9 cellular contexts compared by ENCODE assay signal in the genomic region with DNA sequence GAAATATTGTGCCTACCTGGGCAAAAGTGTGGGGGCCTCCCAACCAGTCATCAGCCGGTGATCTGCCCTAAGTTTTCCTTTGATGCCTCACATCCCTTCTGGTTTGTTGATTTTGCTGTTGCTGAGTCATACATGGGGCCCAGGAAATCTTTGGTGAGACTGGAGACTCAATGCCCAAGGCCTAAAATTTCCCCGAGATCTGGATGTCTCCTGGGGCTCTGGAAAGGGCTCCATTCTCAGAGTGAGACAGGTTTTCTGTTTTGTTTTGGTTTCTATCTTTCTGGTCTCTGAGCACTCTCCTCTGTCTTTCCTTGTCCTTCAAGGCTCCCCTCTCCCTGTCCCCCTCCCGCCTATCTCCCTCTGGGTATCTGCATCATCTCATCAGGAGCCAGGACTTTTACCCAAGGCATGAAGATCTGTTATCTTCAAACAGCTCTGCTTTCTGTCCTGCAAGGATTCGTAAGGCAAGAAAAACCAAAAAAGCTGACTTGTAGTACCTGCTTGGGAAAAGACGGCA.
DNase-seq lines count a peak whose midpoint lies in the region; ATAC-seq, FAIRE-seq and TF ChIP-seq lines count a peak whose summit lies in the region.
"Had no signal": no experiment of that assay in that cellular context is flagged by ENCODE, and none has a peak within 500 bp of the region (broad histone marks: within the 10 kb centered on the region; RNA-seq: fewer than 3 reads in every experiment).

No MANE protein-coding gene starts in this region.

- H3K4me1 Mint-ChIP-seq in immature natural killer cell: no peaks in the 10 kb centered on the region

- no peaks in the 10 kb centered on the region for H3K36me3 ChIP-seq in K562 (ENCODE audit: control insufficient read depth, insufficient read depth, low read length)
- H3K36me3 ChIP-seq in mesenchymal stem cell (ENCODE audit: control insufficient read depth in 1 of 2, insufficient read depth in 2 of 2, low read depth in 1 of 2, low read length in 2 of 2): no peaks in the 10 kb centered on the region

- H2AFZ ChIP-seq in K562 (ENCODE audit: low read depth, low read length) (no peak overlapping the region), mesenchymal stem cell (ENCODE audit: low read depth, low read length) (no peak overlapping the region)

- no peak overlapping the region for H3K4me3 Mint-ChIP-seq in immature natural killer cell

- POLR2A ChIA-PET in K562 (lab: Yijun Ruan, JAX): interaction anchor here (0.5 to 0.7 kb wide), 2 partner anchors 28 to 376 kb away, joined by 3 read pairs; no protein-coding TSS in a partner anchor

- H3K27ac Mint-ChIP-seq in immature natural killer cell: no peak overlapping the region

- no peak overlapping the region for H2AK5ac ChIP-seq in mesenchymal stem cell (ENCODE audit: low read length, severe bottlenecking)

- H2BK15ac ChIP-seq in mesenchymal stem cell (ENCODE audit: low read depth, poor library complexity, severe bottlenecking): no peak overlapping the region

- WGBS in K562 (ENCODE audit: insufficient coverage, low coverage, missing lambda C conversion rate): 11% methylated on average over 5 of the region's 5 CpGs
- WGBS in mesenchymal stem cell: 21% methylated on average over 4 of the region's 5 CpGs

- no peak for TF ChIP-seq RAD21 in K562 (CRISPR knock-in tag; conservative IDR thresholded peaks at IDR 0.05 in 1 of 2, IDR thresholded peaks at IDR 0.05 in 1 of 2)

- CTCF ChIA-PET in K562 (lab: Yijun Ruan, JAX; ENCODE audit: low intra/inter-chr PET ratio): no interaction called here

- H3K9me3 ChIP-seq in K562 (replicated peaks; ENCODE audit: control insufficient read depth, insufficient read depth, low read depth, low read length) (0 out of 2 replicates have a peak, but pooled peaks cover 2% of the 10 kb centered on the region), mesenchymal stem cell (ENCODE audit: control insufficient read depth, low read length) (peaks cover 4% of the 10 kb centered on the region)

- H3K14ac ChIP-seq in mesenchymal stem cell (ENCODE audit: low read length in 2 of 2): no peak overlapping the region

- H2BK5ac ChIP-seq in mesenchymal stem cell (ENCODE audit: low read depth, low read length, poor library complexity, severe bottlenecking): no peak overlapping the region

- ATAC-seq in K562: no peak

- no peak for TF ChIP-seq POLR2A in K562 (conservative IDR thresholded peaks at IDR 0.05)

- peaks cover 0 to 11% of the 10 kb centered on the region in 2 experiments; a peak in 4 of 5 replicates for H3K4me1 ChIP-seq in K562 (replicated peaks in 1 of 2; ENCODE audit: control insufficient read depth in 2 of 2, insufficient read depth in 2 of 2, low read length in 2 of 2)
- peaks cover 15% of the 10 kb centered on the region for H3K4me1 ChIP-seq in mesenchymal stem cell (ENCODE audit: control insufficient read depth, insufficient read depth, low read depth, low read length)

- peaks cover 0 to 6% (median 6%) of the 10 kb centered on the region in 3 donors for H3K27me3 Mint-ChIP-seq in immature natural killer cell (ENCODE audit: low read depth in 3 of 3)

- H4K8ac ChIP-seq in mesenchymal stem cell (ENCODE audit: low read length): no peak overlapping the region

- in situ Hi-C loops in K562 (cut with MboI): no loop called here

- no peak for TF ChIP-seq EP300 in K562 (IDR thresholded peaks at IDR 0.05; ENCODE audit: low read length)

- BruUV-seq in K562 (replicated peaks; lab: Mats Ljungman, UMichigan): no TSS peak

- no peaks in the 10 kb centered on the region for H3K27me3 ChIP-seq in K562 (ENCODE audit: control insufficient read depth in 2 of 2, insufficient read depth in 2 of 2, low read length in 2 of 2)
- H3K27me3 ChIP-seq in mesenchymal stem cell (ENCODE audit: control insufficient read depth in 1 of 2, insufficient read depth in 1 of 2, low read length in 2 of 2): no peaks in the 10 kb centered on the region

- no peaks in the 10 kb centered on the region for H3K79me2 ChIP-seq in K562 (ENCODE audit: control insufficient read depth, insufficient read depth, low read length)

- no peak overlapping the region for H3K4ac ChIP-seq in mesenchymal stem cell (ENCODE audit: low read depth in 1 of 2, low read length in 2 of 2)

- H3K9me1 ChIP-seq in K562 (ENCODE audit: control insufficient read depth, insufficient read depth, low read length): no peaks in the 10 kb centered on the region

- no peak overlapping the region for H3K4me2 ChIP-seq in K562 (ENCODE audit: insufficient read depth, low read length)
- H3K4me2 ChIP-seq in mesenchymal stem cell (ENCODE audit: low read length, poor library complexity, severe bottlenecking): no peak overlapping the region

- DNase-seq in AG20443 (ENCODE audit: low spot score) (peak; percentile 19), HTR-8/SVneo (ENCODE audit: insufficient read length, low spot score) (peak; percentile 82), K562 (ENCODE audit: extremely low read depth in 1 of 4, low spot score in 3 of 4) (no peak), mesenchymal stem cell (peak; percentile 63), GM19238 (ENCODE audit: insufficient read length, low spot score) (no peak), immature natural killer cell (no peak), GM19239 (ENCODE audit: insufficient read length, low spot score) (no peak), frontal cortex (ENCODE audit: low spot score in 2 of 2) (no peak)

- no peak overlapping the region for H3K23ac ChIP-seq in mesenchymal stem cell (ENCODE audit: low read length in 2 of 2)

- no peaks in the 10 kb centered on the region for H3K9me3 Mint-ChIP-seq in immature natural killer cell

- FAIRE-seq in HTR-8/SVneo (lab: Jason Lieb, UNC) (no peak), K562 (lab: Jason Lieb, UNC) (no peak), GM19239 (lab: Jason Lieb, UNC) (no peak), frontal cortex (lab: Jason Lieb, UNC) (no peak)
- FAIRE-seq: endometrium had no signal

- H3K27ac ChIP-seq in K562 (ENCODE audit: extremely low read depth, low read depth, low read length) (no peak overlapping the region), mesenchymal stem cell (ENCODE audit: low read length, poor library complexity, severe bottlenecking) (peak overlapping the region; percentile 18)

- no peak overlapping the region for H2BK120ac ChIP-seq in mesenchymal stem cell (ENCODE audit: low read depth, low read length)

- H3K18ac ChIP-seq in mesenchymal stem cell (ENCODE audit: low read depth in 1 of 2, low read length in 2 of 2): peak overlapping the region in 1 of 2 experiments; percentile 37

- H3K9ac ChIP-seq in K562 (ENCODE audit: insufficient read depth in 1 of 2, low read depth in 2 of 2, low read length in 2 of 2) (no peak overlapping the region), mesenchymal stem cell (ENCODE audit: low read length) (peak overlapping the region; percentile 40)

- no peaks in the 10 kb centered on the region for H4K20me1 ChIP-seq in K562 (replicated peaks; ENCODE audit: control insufficient read depth, insufficient read depth, low read length)

- H3K79me1 ChIP-seq in mesenchymal stem cell (replicated peaks; ENCODE audit: low read length, poor library complexity, severe bottlenecking): no peaks in the 10 kb centered on the region

- no peaks in the 10 kb centered on the region for H3K36me3 Mint-ChIP-seq in immature natural killer cell

- H2BK12ac ChIP-seq in mesenchymal stem cell (ENCODE audit: low read length in 2 of 2): peak overlapping the region in 1 of 2 experiments; percentile 13

- no peak overlapping the region for H4K91ac ChIP-seq in mesenchymal stem cell (ENCODE audit: low read length)

- no peak for TF ChIP-seq CTCF in K562 (IDR thresholded peaks at IDR 0.05 in 2 of 3, conservative IDR thresholded peaks at IDR 0.05 in 1 of 3; ENCODE audit: insufficient read depth in 2 of 3, low read depth in 1 of 3, low read length in 3 of 3)

- intact Hi-C loops in K562 (cut with micrococcal nuclease): no loop called here

- H3K4me3 ChIP-seq in K562 (no peak overlapping the region), mesenchymal stem cell (ENCODE audit: insufficient read depth in 1 of 2, low read depth in 1 of 2, low read length in 2 of 2) (no peak overlapping the region)

Comparison
In these comparisons a context has a peak if more than half of its experiments do, and no peak if none do; other contexts are left out.
1. DNase-seq: peak in AG20443 (single experiment), HTR-8/SVneo (single experiment) and mesenchymal stem cell (single experiment); none in K562 (0 of 4), GM19238 (single experiment), immature natural killer cell (0 of 3), GM19239 (single experiment) and frontal cortex (0 of 2).